Comparison of ENCODE assay signal across 8 cellular contexts in genomic region chr6:99434702-99435530, GRCh38. TPM values are rescaled to one million over a fixed set of nuclear protein-coding genes. Genes with fewer than 3 reads are reported as not detected.
DNase-seq lines count a peak whose midpoint lies in the region; ATAC-seq and TF ChIP-seq lines count a peak whose summit lies in the region.

No MANE protein-coding gene starts in this region.

- H3K36me3 ChIP-seq in Caco-2 (ENCODE audit: control insufficient read depth, insufficient read depth, low read length) (no peaks in the 10 kb centered on the region), gastroesophageal sphincter (peaks cover 0 to 18% of the 10 kb centered on the region in 2 donors)

- ATAC-seq in GM19043 (IDR thresholded peaks at IDR 0.05; ENCODE audit: low read depth, unreplicated experiment) (peak; percentile 91), HG03457 (IDR thresholded peaks at IDR 0.05; ENCODE audit: unreplicated experiment) (peak; percentile 58), gastroesophageal sphincter (no peak), GM19023 (IDR thresholded peaks at IDR 0.05; ENCODE audit: unreplicated experiment) (no peak)
- ATAC-seq in stimulated activated naive B cell treated with anti-CD40 and anti-IgM and Interleukin-4, amounts not matched to agents 10 μg/mL and 1 μg/mL and 100 μg/mL, for 72 hours (replicated peaks), result peak; percentile 45 to 65

- no peaks in the 10 kb centered on the region for H3K9me3 Mint-ChIP-seq in Caco-2 (ENCODE audit: unreplicated experiment)
- no peaks in the 10 kb centered on the region for H3K9me3 Mint-ChIP-seq in stimulated activated naive B cell treated with anti-CD40 and anti-IgM and Interleukin-4, amounts not matched to agents 10 μg/mL and 1 μg/mL and 100 μg/mL, for 72 hours

- intact Hi-C loops in Caco-2 (cut with micrococcal nuclease; ENCODE audit: unreplicated experiment), result no loop called here

- no peaks in the 10 kb centered on the region for H3K4me1 Mint-ChIP-seq in Caco-2 (ENCODE audit: low read depth, unreplicated experiment)
- no peaks in the 10 kb centered on the region for H3K4me1 Mint-ChIP-seq in stimulated activated naive B cell treated with anti-CD40 and anti-IgM and Interleukin-4, amounts not matched to agents 10 μg/mL and 1 μg/mL and 100 μg/mL, for 72 hours

- no peak for TF ChIP-seq EP300 in gastroesophageal sphincter (IDR thresholded peaks at IDR 0.05)

- no TSS peak for BruUV-seq in Caco-2 (replicated peaks; lab: Mats Ljungman, UMichigan)

- H3K27me3 Mint-ChIP-seq in Caco-2 (ENCODE audit: insufficient read depth, unreplicated experiment), result no peaks in the 10 kb centered on the region
- H3K27me3 Mint-ChIP-seq in stimulated activated naive B cell treated with anti-CD40 and anti-IgM and Interleukin-4, amounts not matched to agents 10 μg/mL and 1 μg/mL and 100 μg/mL, for 72 hours, result no peaks in the 10 kb centered on the region

- H3K9me3 ChIP-seq in Caco-2 (no peaks in the 10 kb centered on the region), gastroesophageal sphincter (no peaks in the 10 kb centered on the region)

- TF ChIP-seq CTCF in Caco-2 (IDR thresholded peaks at IDR 0.05; ENCODE audit: insufficient read depth in 1 of 2, low read depth in 1 of 2, low read length in 1 of 2, severe bottlenecking in 1 of 2, unreplicated experiment in 1 of 2) (peak; percentile 50 to 57), gastroesophageal sphincter (IDR thresholded peaks at IDR 0.05) (peak; percentile 49 to 74 (median 58))

- H3K4me1 ChIP-seq in Caco-2 (no peaks in the 10 kb centered on the region; the same call in 1 of the 2 replicates), gastroesophageal sphincter (no peaks in the 10 kb centered on the region)

- no peak overlapping the region for H3K27ac Mint-ChIP-seq in Caco-2 (ENCODE audit: unreplicated experiment)
- no peak overlapping the region for H3K27ac Mint-ChIP-seq in stimulated activated naive B cell treated with anti-CD40 and anti-IgM and Interleukin-4, amounts not matched to agents 10 μg/mL and 1 μg/mL and 100 μg/mL, for 72 hours

- POLR2A ChIA-PET in Caco-2 (lab: Charles Lee), result no interaction called here

- DNase-seq in Caco-2, result no peak
- peak; percentile 24 for DNase-seq in SKM-1 (lab: John Stamatoyannopoulos, UW; ENCODE audit: unreplicated experiment)
- DNase-seq in stimulated activated naive B cell treated with anti-CD40 and anti-IgM and Interleukin-4, amounts not matched to agents 10 μg/mL and 1 μg/mL and 100 μg/mL, for 72 hours, result no peak
- no peak for DNase-seq in stimulated activated CD4-positive, alpha-beta T cell treated with anti-CD3 and anti-CD28 coated beads, Interleukin-4, amount 100 ng/mL, for 4 hours

- H3K4me3 Mint-ChIP-seq in Caco-2 (ENCODE audit: unreplicated experiment), result no peak overlapping the region
- H3K4me3 Mint-ChIP-seq in stimulated activated naive B cell treated with anti-CD40 and anti-IgM and Interleukin-4, amounts not matched to agents 10 μg/mL and 1 μg/mL and 100 μg/mL, for 72 hours, result no peak overlapping the region

- CTCF ChIA-PET in Caco-2 (lab: Charles Lee), result no interaction called here

- H3K27me3 ChIP-seq in Caco-2 (replicated peaks; ENCODE audit: control insufficient read depth, insufficient read depth, low read length), result no peaks in the 10 kb centered on the region
- no peaks in the 10 kb centered on the region for H3K27me3 ChIP-seq in gastroesophageal sphincter

- TF ChIP-seq POLR2A in gastroesophageal sphincter (IDR thresholded peaks at IDR 0.05), result no peak

- H3K4me3 ChIP-seq in Caco-2 (ENCODE audit: low read depth, low read length), result no peak overlapping the region
- no peak overlapping the region for H3K4me3 ChIP-seq in gastroesophageal sphincter

- H3K27ac ChIP-seq in gastroesophageal sphincter, result no peak overlapping the region

- H3K36me3 Mint-ChIP-seq in Caco-2 (ENCODE audit: insufficient read depth, unreplicated experiment), result peaks cover 5% of the 10 kb centered on the region
- peaks cover 7 to 12% of the 10 kb centered on the region in 2 donors for H3K36me3 Mint-ChIP-seq in stimulated activated naive B cell treated with anti-CD40 and anti-IgM and Interleukin-4, amounts not matched to agents 10 μg/mL and 1 μg/mL and 100 μg/mL, for 72 hours

- 3 to 6% methylated on average over 3 of the region's 3 CpGs for WGBS in gastroesophageal sphincter (ENCODE audit: low coverage in 1 of 2), 2 donors

RNA-seq across cellular contexts. Expression of gene PNISR, which starts 9.8 kb away (rescaled TPM):
- total RNA-seq in Caco-2 (2022), result 69.5 and 81.5 TPM in 2 replicates
- total RNA-seq in gastroesophageal sphincter, result 100 to 1,000 TPM in 2 of 4 donors, 10 to 100 TPM in 2; 34.9 to 273 (median 87.9) TPM

RNA-seq across cellular contexts. Expression of gene COQ3, which starts 40.9 kb away (rescaled TPM):
- 5.8 and 6.4 TPM in 2 replicates for total RNA-seq in Caco-2 (2022)
- 10 to 100 TPM in 2 of 4 donors, 1 to 10 TPM in 2; 3.2 to 13.4 (median 7.8) TPM for total RNA-seq in gastroesophageal sphincter

Comparison
In these comparisons a context has a peak if more than half of its experiments do, and no peak if none do; other contexts are left out.
1. ATAC-seq: peak in GM19043 (single experiment), HG03457 (single experiment) and stimulated activated naive B cell treated with anti-CD40 and anti-IgM and Interleukin-4, amounts not matched to agents 10 μg/mL and 1 μg/mL and 100 μg/mL, for 72 hours (2 of 2); none in gastroesophageal sphincter (single experiment) and GM19023 (single experiment).